ENCODE assay signal across 9 cellular contexts in the genomic region with DNA sequence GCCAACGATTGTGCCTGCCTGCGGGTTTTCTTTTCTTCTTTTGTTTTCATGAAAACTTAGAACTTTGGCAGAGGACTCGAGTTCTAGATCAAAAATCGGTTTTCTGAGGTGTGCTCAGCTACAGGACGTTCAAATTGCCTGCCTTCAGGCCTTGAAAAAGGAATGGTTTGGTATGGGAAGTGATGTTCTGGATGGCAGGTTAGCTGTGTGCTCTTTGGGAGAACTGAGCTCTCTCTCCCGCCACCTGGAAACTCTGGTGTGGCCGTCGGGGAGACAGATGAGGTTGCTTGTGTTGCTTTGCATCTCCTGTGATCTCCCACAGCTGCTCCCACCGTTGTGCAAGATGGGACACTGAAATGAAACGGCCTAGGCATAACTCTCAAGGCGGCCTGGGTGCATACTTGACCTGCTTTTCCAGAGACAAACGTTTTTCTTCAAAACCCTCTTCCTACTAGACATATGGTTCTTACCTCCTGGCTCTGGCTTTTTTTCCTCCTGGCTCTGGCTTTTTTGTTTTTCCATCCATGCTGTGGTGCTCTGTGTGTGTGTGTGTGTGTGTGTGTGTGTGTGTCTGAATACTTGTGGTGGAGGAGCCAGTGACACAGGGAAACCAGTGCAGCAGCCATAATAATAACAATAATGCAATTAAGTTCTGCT. TPM values are rescaled to one million over a fixed set of nuclear protein-coding genes. Genes with fewer than 3 reads are reported as not detected.
DNase-seq lines count a peak whose midpoint lies in the region; ATAC-seq, FAIRE-seq and TF ChIP-seq lines count a peak whose summit lies in the region.
"Had no signal": no experiment of that assay in that cellular context is flagged by ENCODE, and none has a peak within 500 bp of the region (broad histone marks: within the 10 kb centered on the region; RNA-seq: fewer than 3 reads in every experiment).

No MANE protein-coding gene starts in this region.

- no peak overlapping the region for H3K14ac ChIP-seq in H1 (ENCODE audit: insufficient read length)

- FAIRE-seq in H1 (lab: Jason Lieb, UNC) = no peak

- TF ChIP-seq RAD21 in H1 (IDR thresholded peaks at IDR 0.05 in 1 of 2, conservative IDR thresholded peaks at IDR 0.05 in 1 of 2; ENCODE audit: low read depth in 2 of 2, low read length in 2 of 2) = no peak; a peak in 1 of 4 replicates

- peaks cover 7% of the 10 kb centered on the region; the same call in 1 of the 2 replicates for H3K79me1 ChIP-seq in H1 (ENCODE audit: low read depth, low read length)

- H3K4me1 ChIP-seq in PC-9 (replicated peaks; ENCODE audit: insufficient read depth) (peaks cover 29% of the 10 kb centered on the region), H1 (replicated peaks in 1 of 4; ENCODE audit: control insufficient read depth in 3 of 4, insufficient read depth in 4 of 4, low read length in 3 of 4) (peaks cover 0 to 9% (median 1%) of the 10 kb centered on the region in 4 experiments; a peak in 3 of 7 replicates), mucosa of stomach (ENCODE audit: control insufficient read depth, insufficient read depth, low read length) (peaks cover 4% of the 10 kb centered on the region)

- CTCF ChIA-PET in PC-9 (lab: Charles Lee) = interaction anchor here (0.5 kb wide), 1 partner anchor 721 kb away, joined by 3 read pairs; no protein-coding TSS in a partner anchor
- CTCF ChIA-PET in H1 (lab: Charles Lee; ENCODE audit: partially characterized antibody) = interaction anchor here (0.8 to 2.0 kb wide), 12 partner anchors 8 to 312 kb away, joined by 3 to 6 read pairs (median 4); a partner anchor contains a TSS

- no peaks in the 10 kb centered on the region for H3K9me2 ChIP-seq in PC-9 (ENCODE audit: insufficient read depth)

- H3K36me3 ChIP-seq in PC-9 (ENCODE audit: low read depth) = no peaks in the 10 kb centered on the region
- no peaks in the 10 kb centered on the region for H3K36me3 ChIP-seq in H1 (ENCODE audit: control insufficient read depth in 2 of 4, insufficient read depth in 4 of 4, low read length in 3 of 4)
- H3K36me3 ChIP-seq in mucosa of stomach (ENCODE audit: control insufficient read depth, insufficient read depth, low read length) = no peaks in the 10 kb centered on the region

- H2AFZ ChIP-seq in PC-9 = peak overlapping the region; percentile 97
- no peak overlapping the region for H2AFZ ChIP-seq in H1 (ENCODE audit: low read length)

- no peak overlapping the region for H2BK12ac ChIP-seq in H1 (ENCODE audit: low read depth, low read length)

- no peak overlapping the region for H2BK20ac ChIP-seq in H1 (ENCODE audit: low read length)

- peaks cover 10% of the 10 kb centered on the region for H3K23me2 ChIP-seq in H1 (ENCODE audit: low read depth, low read length)

- H4K20me1 ChIP-seq in PC-9 (ENCODE audit: insufficient read depth) (0 out of 2 replicates have a peak, but pooled peaks cover 10% of the 10 kb centered on the region), H1 (replicated peaks in 1 of 2; ENCODE audit: control insufficient read depth in 1 of 2, insufficient read depth in 2 of 2, low read length in 2 of 2) (peaks cover 17 to 22% of the 10 kb centered on the region in 2 experiments)

- peak overlapping the region; percentile 94 for H3K4me3 ChIP-seq in PC-9
- H3K4me3 ChIP-seq in H1 (ENCODE audit: extremely low read depth in 1 of 4, insufficient read depth in 2 of 4, low read depth in 3 of 4, low read length in 4 of 4) = peak overlapping the region; percentile 62 to 99 (median 86)
- peak overlapping the region; percentile 50 for H3K4me3 ChIP-seq in mucosa of stomach (ENCODE audit: low read length)

- no peak for TF ChIP-seq POLR2A in H1 (IDR thresholded peaks at IDR 0.05; ENCODE audit: control extremely low read depth in 1 of 2, low read depth in 2 of 2, low read length in 2 of 2)

- POLR2A ChIA-PET in PC-9 (lab: Charles Lee; ENCODE audit: unreplicated experiment) (interaction anchor here (1.1 kb wide), 1 partner anchor 78 kb away, joined by 4 read pairs; no protein-coding TSS in a partner anchor), H1 (lab: Charles Lee; ENCODE audit: partially characterized antibody) (interaction anchor here (0.5 to 2.5 kb wide), 7 partner anchors 7 to 161 kb away, joined by 3 to 9 read pairs (median 3); a partner anchor contains a TSS)

- no peak overlapping the region for H4K8ac ChIP-seq in H1 (ENCODE audit: extremely low read depth, insufficient read depth, low read length)

- H3K9me3 ChIP-seq in PC-9 (ENCODE audit: insufficient read depth, low read depth) (no peaks in the 10 kb centered on the region), H1 (ENCODE audit: insufficient read depth in 2 of 2, low read depth in 1 of 2, low read length in 1 of 2) (no peaks in the 10 kb centered on the region), mucosa of stomach (ENCODE audit: control insufficient read depth, low read length) (no peaks in the 10 kb centered on the region)

- no peak overlapping the region for H3K56ac ChIP-seq in H1 (replicated peaks; ENCODE audit: insufficient read length, low read depth, low read length)

- peak overlapping the region; percentile 35 for H3K27ac ChIP-seq in PC-9
- no peak overlapping the region for H3K27ac ChIP-seq in H1 (ENCODE audit: low read depth, low read length)
- H3K27ac ChIP-seq: 22Rv1 had no signal

- H2BK120ac ChIP-seq in H1 (replicated peaks; ENCODE audit: low read depth, low read length) = no peak overlapping the region

- TF ChIP-seq EP300 in H1 (IDR thresholded peaks at IDR 0.05; ENCODE audit: borderline replicate concordance in 1 of 2, low read depth in 2 of 2, low read length in 2 of 2) = no peak

- no peak overlapping the region for H3K23ac ChIP-seq in H1 (ENCODE audit: insufficient read length)

- H2BK5ac ChIP-seq in H1 (ENCODE audit: low read depth, low read length) = no peak overlapping the region

- TSS peak; percentile 24 for BruUV-seq in PC-9 (replicated peaks; lab: Mats Ljungman, UMichigan)

- H4K5ac ChIP-seq in H1 (ENCODE audit: insufficient read length, low read depth, low read length) = no peak overlapping the region

- H3K4ac ChIP-seq in H1 (replicated peaks; ENCODE audit: insufficient read length, low read depth, low read length) = no peak overlapping the region

- H3F3A ChIP-seq in PC-9 (ENCODE audit: insufficient read depth, low read depth) = 0 out of 2 replicates have a peak, but pooled peaks cover 4% of the 10 kb centered on the region

- H3K79me2 ChIP-seq in PC-9 (ENCODE audit: low read depth) (peaks cover 66% of the 10 kb centered on the region), H1 (ENCODE audit: control insufficient read depth in 1 of 2, insufficient read depth in 2 of 2, low read length in 2 of 2) (peaks cover 4 to 58% of the 10 kb centered on the region in 2 experiments; a peak in 3 of 4 replicates)

- no peak overlapping the region for H2BK15ac ChIP-seq in H1 (ENCODE audit: low read length)

- H3K4me2 ChIP-seq in PC-9 (peak overlapping the region; percentile 94), H1 (ENCODE audit: insufficient read depth in 1 of 2, low read depth in 2 of 2, low read length in 2 of 2) (peak overlapping the region; percentile 96 to 98)

- intact Hi-C loops in PC-9 (cut with micrococcal nuclease; ENCODE audit: unreplicated experiment) = loop anchor here (5.0 kb wide), 4 partner anchors 70 to 290 kb away; no protein-coding TSS in a partner anchor

- H2AK5ac ChIP-seq in H1 (ENCODE audit: low read depth, low read length) = no peak overlapping the region

- peak overlapping the region; percentile 52; the same call in 1 of the 2 replicates for H3K18ac ChIP-seq in H1 (ENCODE audit: extremely low read depth, low read length)

- ATAC-seq in GM19467 (IDR thresholded peaks at IDR 0.05; ENCODE audit: unreplicated experiment) = no peak

- DNase-seq in DMS 273 (lab: John Stamatoyannopoulos, UW; ENCODE audit: unreplicated experiment) = peak; percentile 79
- DNase-seq in DMS 273 treated with DMSO at 0.1 percent for 48 hours (lab: John Stamatoyannopoulos, UW) = no peak
- peak in 1 of 2 experiments; percentile 2 for DNase-seq in PC-9
- peak in 1 of 2 experiments; percentile 58 for DNase-seq in H1 (ENCODE audit: low read depth in 1 of 2, low spot score in 2 of 2)
- DNase-seq in NCI-H2029 treated with DMSO at 0.1 percent for 48 hours (lab: John Stamatoyannopoulos, UW) = no peak
- DNase-seq in hippocampal formation (lab: John Stamatoyannopoulos, UW) = no peak

- H3K9ac ChIP-seq in H1 (replicated peaks in 1 of 4; ENCODE audit: extremely low read depth in 1 of 4, low read depth in 3 of 4, low read length in 3 of 4) (peak overlapping the region; percentile 20 to 74 (median 70)), mucosa of stomach (ENCODE audit: low read length) (peak overlapping the region; percentile 67)

- TF ChIP-seq CTCF in PC-9 (conservative IDR thresholded peaks at IDR 0.05) (no peak), H1 (IDR thresholded peaks at IDR 0.05; ENCODE audit: control extremely low read depth in 1 of 3, insufficient read depth in 1 of 3, low read depth in 1 of 3, low read length in 3 of 3) (no peak)

- H4K91ac ChIP-seq in H1 (replicated peaks; ENCODE audit: insufficient read length, low read length) = no peak overlapping the region

- 10% methylated on average over 12 of the region's 12 CpGs; no CpG with 5 or more reads in 1 of the 2 experiments for WGBS in H1 (ENCODE audit: extremely low coverage in 1 of 2, insufficient coverage in 1 of 2, insufficient read length in 1 of 2, insufficient replicate concordance in 2 of 2, low coverage in 1 of 2, low lambda C conversion rate in 2 of 2, missing lambda C conversion rate in 1 of 2), 2 experiments

- H3K27me3 ChIP-seq in PC-9 (ENCODE audit: insufficient read depth, low read depth) = no peaks in the 10 kb centered on the region
- no peaks in the 10 kb centered on the region for H3K27me3 ChIP-seq in H1 (replicated peaks in 1 of 4; ENCODE audit: control insufficient read depth in 3 of 4, extremely low read depth in 1 of 4, insufficient read depth in 3 of 4, low read length in 3 of 4)
- H3K27me3 ChIP-seq in mucosa of stomach (ENCODE audit: control insufficient read depth, insufficient read depth, low read length) = no peaks in the 10 kb centered on the region

TF ChIP-seq in H1, 55 proteins besides CTCF, POLR2A, EP300 and RAD21 (continues in another document):
- TF ChIP-seq KDM1A (IDR thresholded peaks at IDR 0.05; ENCODE audit: borderline replicate concordance, low read length) (no peak), ASH2L (IDR thresholded peaks at IDR 0.05; ENCODE audit: low read length) (peak; percentile 3), POU5F1 (IDR thresholded peaks at IDR 0.05; ENCODE audit: low read depth, low read length) (no peak), GTF2F1 (IDR thresholded peaks at IDR 0.05; ENCODE audit: borderline replicate concordance, low read depth, low read length) (no peak)

RNA-seq across cellular contexts. Expression of a gene that starts 2.0 kb away (rescaled TPM):
- 29.0 and 33.6 TPM in 2 replicates for total RNA-seq in PC-9 (2021)
- total RNA-seq in H1 (2021; fragmentation: NEBNext Ultra II Directional; extraction: Animal tissue kit (Norgen Biotek cat#: 25700)) = 45.1 and 45.9 TPM in 2 replicates
- polyA plus RNA-seq in H1 (2011; rRNA removed) = 8.9 and 15.5 TPM in 2 replicates
- 19.9 TPM for polyA plus RNA-seq in H1 (2011; cell fraction: cytosol; rRNA removed)
- polyA plus RNA-seq in H1 (2011; cell fraction: nucleus; rRNA removed) = 15.6 TPM
- 19.7 to 38.9 TPM (median 23.9 TPM) in 4 replicates for polyA plus RNA-seq in H1 (2012, experiment 1 of 2)
- 1.5 TPM for polyA plus RNA-seq in H1 (2012, experiment 2 of 2)
- polyA plus RNA-seq in H1 (2013, experiment 1 of 2) = 24.3 TPM
- polyA plus RNA-seq in H1 (2013, experiment 2 of 2) = 21.4 TPM
- 22.8 and 23.4 TPM in 2 replicates for polyA minus RNA-seq in H1 (2011; rRNA and poly(A)+ RNA removed)
- polyA minus RNA-seq in H1 (2011; cell fraction: cytosol; rRNA and poly(A)+ RNA removed) = 15.4 TPM
- 43.0 TPM for polyA minus RNA-seq in H1 (2011; cell fraction: nucleus; rRNA and poly(A)+ RNA removed)
